ENCODE assay signal across 1 cellular context in the genomic region with DNA sequence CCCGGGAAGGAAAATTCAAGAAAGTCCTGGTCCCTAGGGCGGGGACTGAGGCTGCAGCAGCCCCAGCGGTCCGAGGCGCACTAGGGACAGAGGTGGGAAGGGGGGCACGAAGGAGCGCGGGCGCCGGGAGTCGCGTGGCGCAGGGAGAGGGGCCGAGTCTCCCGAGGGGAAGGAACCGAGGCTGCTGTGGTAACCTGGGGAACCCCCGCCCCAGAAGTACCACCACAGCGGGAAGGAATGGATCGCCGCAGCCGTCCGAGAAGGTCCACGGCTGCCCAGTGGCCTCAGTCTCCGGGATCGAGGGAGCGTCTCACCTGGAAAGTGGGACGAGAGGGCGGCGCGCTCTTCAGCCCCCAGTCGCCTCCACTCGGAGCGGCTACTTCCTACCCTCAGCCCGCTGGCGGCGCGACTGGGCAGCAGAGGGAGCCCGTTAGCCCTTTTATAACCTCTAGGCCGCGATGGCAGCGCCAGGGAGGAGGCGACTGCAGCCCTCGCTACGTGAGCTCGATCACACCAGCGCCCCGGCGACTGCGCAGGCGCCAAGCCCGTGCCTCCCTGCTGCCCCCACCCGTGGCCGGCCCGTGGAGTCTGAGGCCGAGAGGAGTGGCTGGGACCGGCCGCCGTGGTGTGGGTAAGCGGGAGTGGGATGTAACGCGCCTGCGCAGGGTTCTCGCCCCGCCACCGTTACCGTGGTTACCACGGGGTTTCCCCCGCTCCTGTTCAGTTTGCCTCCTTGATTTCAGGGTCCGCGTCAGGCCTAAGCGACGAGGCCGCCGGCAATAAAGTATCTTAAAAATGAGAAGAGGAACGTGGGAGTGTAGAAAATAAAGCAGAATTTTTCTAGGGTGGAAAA.
TF ChIP-seq lines count a peak whose summit lies in the region.

Gene P4HA1, minus strand, starts transcription at position 415 of the 853 bp plus-strand sequence. CDS start 21,983 bp downstream, outside the sequence.

TF ChIP-seq in neural cell, 6 proteins besides CTCF, POLR2A, EP300 and RAD21 (continued from another document):
- TF ChIP-seq, protein P1, sequence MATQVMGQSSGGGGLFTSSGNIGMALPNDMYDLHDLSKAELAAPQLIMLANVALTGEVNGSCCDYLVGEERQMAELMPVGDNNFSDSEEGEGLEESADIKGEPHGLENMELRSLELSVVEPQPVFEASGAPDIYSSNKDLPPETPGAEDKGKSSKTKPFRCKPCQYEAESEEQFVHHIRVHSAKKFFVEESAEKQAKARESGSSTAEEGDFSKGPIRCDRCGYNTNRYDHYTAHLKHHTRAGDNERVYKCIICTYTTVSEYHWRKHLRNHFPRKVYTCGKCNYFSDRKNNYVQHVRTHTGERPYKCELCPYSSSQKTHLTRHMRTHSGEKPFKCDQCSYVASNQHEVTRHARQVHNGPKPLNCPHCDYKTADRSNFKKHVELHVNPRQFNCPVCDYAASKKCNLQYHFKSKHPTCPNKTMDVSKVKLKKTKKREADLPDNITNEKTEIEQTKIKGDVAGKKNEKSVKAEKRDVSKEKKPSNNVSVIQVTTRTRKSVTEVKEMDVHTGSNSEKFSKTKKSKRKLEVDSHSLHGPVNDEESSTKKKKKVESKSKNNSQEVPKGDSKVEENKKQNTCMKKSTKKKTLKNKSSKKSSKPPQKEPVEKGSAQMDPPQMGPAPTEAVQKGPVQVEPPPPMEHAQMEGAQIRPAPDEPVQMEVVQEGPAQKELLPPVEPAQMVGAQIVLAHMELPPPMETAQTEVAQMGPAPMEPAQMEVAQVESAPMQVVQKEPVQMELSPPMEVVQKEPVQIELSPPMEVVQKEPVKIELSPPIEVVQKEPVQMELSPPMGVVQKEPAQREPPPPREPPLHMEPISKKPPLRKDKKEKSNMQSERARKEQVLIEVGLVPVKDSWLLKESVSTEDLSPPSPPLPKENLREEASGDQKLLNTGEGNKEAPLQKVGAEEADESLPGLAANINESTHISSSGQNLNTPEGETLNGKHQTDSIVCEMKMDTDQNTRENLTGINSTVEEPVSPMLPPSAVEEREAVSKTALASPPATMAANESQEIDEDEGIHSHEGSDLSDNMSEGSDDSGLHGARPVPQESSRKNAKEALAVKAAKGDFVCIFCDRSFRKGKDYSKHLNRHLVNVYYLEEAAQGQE (IDR thresholded peaks at IDR 0.05; ENCODE audit: borderline replicate concordance), result peak; percentile 45
- peak; percentile 70 for TF ChIP-seq MXI1 (conservative IDR thresholded peaks at IDR 0.05; ENCODE audit: poor library complexity, severe bottlenecking)
